ENCODE assay signal across 11 cellular contexts in the genomic region with DNA sequence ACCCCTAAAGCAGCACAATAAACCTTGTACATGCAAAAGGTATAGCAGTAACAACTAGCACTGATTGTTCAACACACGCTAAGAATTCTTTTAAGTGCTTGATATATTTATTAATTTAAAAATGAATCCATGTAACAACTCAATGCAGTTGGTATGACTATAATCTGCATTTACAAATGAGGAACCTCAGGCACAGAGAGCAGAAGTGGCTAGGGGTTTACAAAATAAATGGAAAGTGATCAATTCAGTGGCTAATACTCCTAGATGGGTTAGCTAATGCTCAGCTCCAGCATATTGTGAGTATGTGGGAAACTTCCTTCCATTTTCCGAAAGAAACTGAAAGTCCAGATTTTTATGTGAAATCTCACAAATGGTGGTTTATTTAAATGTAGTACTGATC.
DNase-seq lines count a peak whose midpoint lies in the region; ATAC-seq and TF ChIP-seq lines count a peak whose summit lies in the region.
"Had no signal": no experiment of that assay in that cellular context is flagged by ENCODE, and none has a peak within 500 bp of the region (broad histone marks: within the 10 kb centered on the region; RNA-seq: fewer than 3 reads in every experiment).

No MANE protein-coding gene starts in this region.

- no peaks in the 10 kb centered on the region for H3K9me2 ChIP-seq in MM.1S (replicated peaks; ENCODE audit: insufficient read depth, low read length)

- ATAC-seq in GM19395 (IDR thresholded peaks at IDR 0.05; ENCODE audit: unreplicated experiment), result peak; percentile 41
- ATAC-seq in HG03175 (IDR thresholded peaks at IDR 0.05; ENCODE audit: unreplicated experiment), result peak; percentile 40
- ATAC-seq: Panc1 had no signal

- H3K27me3 Mint-ChIP-seq in CD8-positive, alpha-beta memory T cell, result no peaks in the 10 kb centered on the region
- H3K27me3 Mint-ChIP-seq in activated naive CD8-positive, alpha-beta T cell, result no peaks in the 10 kb centered on the region
- H3K27me3 Mint-ChIP-seq: progenitor cell of endocrine pancreas had no signal

- CTCF ChIA-PET in CD8-positive, alpha-beta memory T cell (lab: Charles Lee), result no interaction called here

- H3K27ac ChIP-seq in CD8-positive, alpha-beta memory T cell (ENCODE audit: low read depth, low read length), result no peak overlapping the region
- H3K27ac ChIP-seq in effector memory CD4-positive, alpha-beta T cell (ENCODE audit: insufficient read depth, low read length, poor library complexity, severe bottlenecking), result no peak overlapping the region
- H3K27ac ChIP-seq in MM.1S (ENCODE audit: low read length), result no peak overlapping the region

- peaks cover 13% of the 10 kb centered on the region for H3K4me1 ChIP-seq in CD8-positive, alpha-beta memory T cell (ENCODE audit: insufficient read depth, low read length)
- H3K4me1 ChIP-seq in effector memory CD4-positive, alpha-beta T cell (ENCODE audit: control insufficient read depth, insufficient read depth, low read length, poor library complexity, severe bottlenecking), result no peaks in the 10 kb centered on the region
- H3K4me1 ChIP-seq in MM.1S (ENCODE audit: low read length), result no peaks in the 10 kb centered on the region

- H3K4me1 Mint-ChIP-seq in CD8-positive, alpha-beta memory T cell, result peaks cover 14 to 48% (median 34%) of the 10 kb centered on the region in 3 donors
- peaks cover 49% of the 10 kb centered on the region for H3K4me1 Mint-ChIP-seq in activated naive CD8-positive, alpha-beta T cell (ENCODE audit: low read depth)

- POLR2A ChIA-PET in CD8-positive, alpha-beta memory T cell (lab: Charles Lee), result no interaction called here

- H2AFZ ChIP-seq in MM.1S (ENCODE audit: low read length), result no peak overlapping the region

- H3K9ac ChIP-seq in MM.1S (ENCODE audit: low read length), result no peak overlapping the region

- H3K36me3 Mint-ChIP-seq in CD8-positive, alpha-beta memory T cell, result peaks cover 10 to 20% (median 10%) of the 10 kb centered on the region in 3 donors
- peaks cover 16% of the 10 kb centered on the region for H3K36me3 Mint-ChIP-seq in activated naive CD8-positive, alpha-beta T cell

- no peaks in the 10 kb centered on the region for H3K79me2 ChIP-seq in MM.1S (ENCODE audit: low read length)

- no peaks in the 10 kb centered on the region for H3K9me3 ChIP-seq in CD8-positive, alpha-beta memory T cell (ENCODE audit: low read length)
- no peaks in the 10 kb centered on the region for H3K9me3 ChIP-seq in effector memory CD4-positive, alpha-beta T cell (ENCODE audit: control insufficient read depth, low read length)
- no peaks in the 10 kb centered on the region for H3K9me3 ChIP-seq in MM.1S (replicated peaks; ENCODE audit: insufficient read depth, low read length)

- no peaks in the 10 kb centered on the region for H3F3A ChIP-seq in MM.1S (ENCODE audit: insufficient read depth, low read length)

- no peak overlapping the region for H3K4me2 ChIP-seq in MM.1S (ENCODE audit: low read depth, low read length)

- no peaks in the 10 kb centered on the region for H3K27me3 ChIP-seq in CD8-positive, alpha-beta memory T cell (ENCODE audit: insufficient read depth, low read length, poor library complexity, severe bottlenecking)
- no peaks in the 10 kb centered on the region for H3K27me3 ChIP-seq in effector memory CD4-positive, alpha-beta T cell (replicated peaks; ENCODE audit: control insufficient read depth, insufficient read depth, low read length, poor library complexity, severe bottlenecking)
- no peaks in the 10 kb centered on the region for H3K27me3 ChIP-seq in MM.1S (replicated peaks; ENCODE audit: insufficient read depth, low read length)

- intact Hi-C loops in posterior vena cava (cut with DNase I), result no loop called here

- peak overlapping the region in 6 of 8 donors; percentile 45 to 91 (median 64) for H3K27ac Mint-ChIP-seq in CD8-positive, alpha-beta memory T cell
- peak overlapping the region; percentile 87 for H3K27ac Mint-ChIP-seq in activated naive CD8-positive, alpha-beta T cell
- H3K27ac Mint-ChIP-seq: progenitor cell of endocrine pancreas had no signal

- no peaks in the 10 kb centered on the region for H3K36me3 ChIP-seq in CD8-positive, alpha-beta memory T cell (ENCODE audit: insufficient read depth, low read length)
- H3K36me3 ChIP-seq in effector memory CD4-positive, alpha-beta T cell (ENCODE audit: control insufficient read depth, insufficient read depth, low read length), result peaks cover 3% of the 10 kb centered on the region
- H3K36me3 ChIP-seq in MM.1S (replicated peaks; ENCODE audit: insufficient read depth, low read length), result no peaks in the 10 kb centered on the region

- H3K9me3 Mint-ChIP-seq in CD8-positive, alpha-beta memory T cell, result no peaks in the 10 kb centered on the region
- peaks cover 4% of the 10 kb centered on the region for H3K9me3 Mint-ChIP-seq in activated naive CD8-positive, alpha-beta T cell (ENCODE audit: low read depth)

- peak overlapping the region; percentile 52 for H3K4me3 ChIP-seq in CD8-positive, alpha-beta memory T cell (ENCODE audit: low read length)
- H3K4me3 ChIP-seq in effector memory CD4-positive, alpha-beta T cell (ENCODE audit: insufficient read depth, low read depth, low read length, poor library complexity, severe bottlenecking), result no peak overlapping the region
- H3K4me3 ChIP-seq in MM.1S (ENCODE audit: low read length), result no peak overlapping the region

- no peak for TF ChIP-seq CTCF in MM.1S (IDR thresholded peaks at IDR 0.05; ENCODE audit: low read length)

- no peak for DNase-seq in CD8-positive, alpha-beta memory T cell
- DNase-seq in posterior vena cava (ENCODE audit: low spot score), result no peak
- no peak for DNase-seq in effector memory CD4-positive, alpha-beta T cell
- DNase-seq in RKO (ENCODE audit: low spot score), result no peak
- no peak for DNase-seq in MM.1S
- DNase-seq: H7 had no signal

- H3K4me3 Mint-ChIP-seq in CD8-positive, alpha-beta memory T cell, result peak overlapping the region in 6 of 7 donors; percentile 1 to 73 (median 64)
- H3K4me3 Mint-ChIP-seq in activated naive CD8-positive, alpha-beta T cell, result peak overlapping the region; percentile 74

- no peaks in the 10 kb centered on the region; the same call in 1 of the 2 replicates for H4K20me1 ChIP-seq in MM.1S (ENCODE audit: insufficient read depth, low read length)
